In genomic region chr2:152759290-152760072, GRCh38 we compare ENCODE assay signal across 20 cellular contexts. TPM values are rescaled to one million over a fixed set of nuclear protein-coding genes. Genes with fewer than 3 reads are reported as not detected.
DNase-seq lines count a peak whose midpoint lies in the region; ATAC-seq lines count a peak whose summit lies in the region.
"Had no signal": no experiment of that assay in that cellular context is flagged by ENCODE, and none has a peak within 500 bp of the region (broad histone marks: within the 10 kb centered on the region; RNA-seq: fewer than 3 reads in every experiment).

No MANE protein-coding gene starts in this region.

- H3K27ac ChIP-seq in GM23248: no peak overlapping the region
- H3K27ac ChIP-seq: BLaER1 treated with 17β-estradiol and CSF1 and Interleukin-3, amounts not matched to agents 10 nM and 100 nM; KMS-11 had no signal

- no peak overlapping the region for H2AFZ ChIP-seq in GM23248
- H2AFZ ChIP-seq: GM23338 had no signal

- no peak for DNase-seq in activated T-cell treated with anti-CD3 and anti-CD28 coated beads, Interleukin-2, amount 50 U/mL, for 24 hours
- no peak for DNase-seq in activated T-cell treated with anti-CD3 and anti-CD28 coated beads, Interleukin-2, amount 50 U/mL, for 4 hours
- DNase-seq in GM23248 (peak; percentile 12), hepatic stellate cell (ENCODE audit: low spot score) (no peak)
- DNase-seq in stimulated activated effector memory CD8-positive, alpha-beta T cell treated with anti-CD3 and anti-CD28 coated beads, Interleukin-12 subunit alpha, Interleukin-12 subunit beta, amount 100 ng/mL, for 72 hours (ENCODE audit: low spot score in 2 of 2): no peak
- DNase-seq: Calu3; CD8-positive, alpha-beta T cell; DMS 273 treated with DMSO at 0.1 percent for 48 hours; DMS53; DND-41; EL; HCEC 1CT had no signal

- no peak overlapping the region for H3K4me2 ChIP-seq in GM23248 (ENCODE audit: unreplicated experiment)
- H3K4me2 ChIP-seq: BLaER1 treated with 17β-estradiol and CSF1 and Interleukin-3, amounts not matched to agents 10 nM and 100 nM; GM23338; KMS-11 had no signal

- H3K27ac Mint-ChIP-seq in activated T-cell treated with anti-CD3 and anti-CD28 coated beads, Interleukin-2, amount 50 U/mL, for 24 hours: peak overlapping the region; percentile 33
- no peak overlapping the region for H3K27ac Mint-ChIP-seq in activated T-helper 17 cell treated with anti-CD3 and anti-CD28 coated beads, Interleukin-2, amount 50 U/mL, for 72 hours
- no peak overlapping the region for H3K27ac Mint-ChIP-seq in stimulated activated effector memory CD8-positive, alpha-beta T cell treated with anti-CD3 and anti-CD28 coated beads, Interleukin-12 subunit alpha, Interleukin-12 subunit beta, amount 100 ng/mL, for 72 hours
- H3K27ac Mint-ChIP-seq: B cell; CD8-positive, alpha-beta T cell; GM23338 had no signal

- peaks cover 15% of the 10 kb centered on the region for H3K4me1 ChIP-seq in GM23248 (ENCODE audit: insufficient read depth)
- H3K4me1 ChIP-seq: BLaER1 treated with 17β-estradiol and CSF1 and Interleukin-3, amounts not matched to agents 10 nM and 100 nM had no signal

- no peak overlapping the region for H3K4me3 ChIP-seq in GM23248
- H3K4me3 ChIP-seq: BLaER1 treated with 17β-estradiol and CSF1 and Interleukin-3, amounts not matched to agents 10 nM and 100 nM; GM23338 had no signal

- no peaks in the 10 kb centered on the region for H3K9me2 ChIP-seq in GM23248 (ENCODE audit: insufficient read depth)

- H3K9me3 ChIP-seq in GM23248 (ENCODE audit: low read depth): no peaks in the 10 kb centered on the region

- no peaks in the 10 kb centered on the region for H4K20me1 ChIP-seq in GM23248 (ENCODE audit: insufficient read depth)

- no peak overlapping the region for H3K9ac ChIP-seq in GM23248
- H3K9ac ChIP-seq: BLaER1 treated with 17β-estradiol and CSF1 and Interleukin-3, amounts not matched to agents 10 nM and 100 nM; KMS-11 had no signal

- no peak for ATAC-seq in activated T-cell treated with anti-CD3 and anti-CD28 coated beads, Interleukin-2, amount 50 U/mL, for 4 hours
- ATAC-seq in activated T-helper 17 cell treated with anti-CD3 and anti-CD28 coated beads, Interleukin-2, amount 50 U/mL, for 72 hours (replicated peaks): peak; percentile 62
- peak; percentile 76 for ATAC-seq in stimulated activated effector memory CD8-positive, alpha-beta T cell treated with anti-CD3 and anti-CD28 coated beads, Interleukin-12 subunit alpha, Interleukin-12 subunit beta, amount 100 ng/mL, for 72 hours
- ATAC-seq in GM18520 (IDR thresholded peaks at IDR 0.05; ENCODE audit: unreplicated experiment) (no peak), HG02678 (IDR thresholded peaks at IDR 0.05; ENCODE audit: unreplicated experiment) (no peak)
- ATAC-seq: CD8-positive, alpha-beta T cell; GM23338; HepG2 had no signal

- H3K4me1 Mint-ChIP-seq in activated T-cell treated with anti-CD3 and anti-CD28 coated beads, Interleukin-2, amount 50 U/mL, for 24 hours (ENCODE audit: low read depth): peaks cover 9% of the 10 kb centered on the region
- H3K4me1 Mint-ChIP-seq in activated T-cell treated with anti-CD3 and anti-CD28 coated beads, Interleukin-2, amount 50 U/mL, for 4 hours (ENCODE audit: low read depth): no peaks in the 10 kb centered on the region
- H3K4me1 Mint-ChIP-seq in activated T-helper 17 cell treated with anti-CD3 and anti-CD28 coated beads, Interleukin-2, amount 50 U/mL, for 72 hours: no peaks in the 10 kb centered on the region
- H3K4me1 Mint-ChIP-seq in stimulated activated effector memory CD8-positive, alpha-beta T cell treated with anti-CD3 and anti-CD28 coated beads, Interleukin-12 subunit alpha, Interleukin-12 subunit beta, amount 100 ng/mL, for 72 hours: no peaks in the 10 kb centered on the region
- H3K4me1 Mint-ChIP-seq: B cell, GM23338 had no signal

- H3K79me2 ChIP-seq in GM23248 (ENCODE audit: insufficient read depth): no peaks in the 10 kb centered on the region

- WGBS in GM23248 (ENCODE audit: low coverage in 1 of 2, low lambda C conversion rate in 2 of 2, missing lambda C conversion rate in 2 of 2), 2 experiments: 85 to 90% methylated on average over 6 of the region's 6 CpGs

- no peak overlapping the region for H3K4me3 Mint-ChIP-seq in activated T-cell treated with anti-CD3 and anti-CD28 coated beads, Interleukin-2, amount 50 U/mL, for 24 hours
- H3K4me3 Mint-ChIP-seq in activated T-cell treated with anti-CD3 and anti-CD28 coated beads, Interleukin-2, amount 50 U/mL, for 4 hours: no peak overlapping the region
- no peak overlapping the region for H3K4me3 Mint-ChIP-seq in activated T-helper 17 cell treated with anti-CD3 and anti-CD28 coated beads, Interleukin-2, amount 50 U/mL, for 72 hours
- no peak overlapping the region for H3K4me3 Mint-ChIP-seq in stimulated activated effector memory CD8-positive, alpha-beta T cell treated with anti-CD3 and anti-CD28 coated beads, Interleukin-12 subunit alpha, Interleukin-12 subunit beta, amount 100 ng/mL, for 72 hours
- H3K4me3 Mint-ChIP-seq: B cell; CD8-positive, alpha-beta T cell; GM23338 had no signal

- peaks cover 20% of the 10 kb centered on the region; the same call in 1 of the 2 replicates for H3K36me3 ChIP-seq in GM23248 (ENCODE audit: low read depth)

- H3F3A ChIP-seq in GM23248 (ENCODE audit: insufficient read depth): 0 out of 2 replicates have a peak, but pooled peaks cover 13% of the 10 kb centered on the region

- H3K36me3 Mint-ChIP-seq in activated T-cell treated with anti-CD3 and anti-CD28 coated beads, Interleukin-2, amount 50 U/mL, for 24 hours (ENCODE audit: low read depth): peaks cover 62% of the 10 kb centered on the region
- peaks cover 24% of the 10 kb centered on the region for H3K36me3 Mint-ChIP-seq in activated T-cell treated with anti-CD3 and anti-CD28 coated beads, Interleukin-2, amount 50 U/mL, for 4 hours (ENCODE audit: insufficient read depth)
- H3K36me3 Mint-ChIP-seq in activated T-helper 17 cell treated with anti-CD3 and anti-CD28 coated beads, Interleukin-2, amount 50 U/mL, for 72 hours (ENCODE audit: low read depth): peaks cover 59% of the 10 kb centered on the region
- H3K36me3 Mint-ChIP-seq in stimulated activated effector memory CD8-positive, alpha-beta T cell treated with anti-CD3 and anti-CD28 coated beads, Interleukin-12 subunit alpha, Interleukin-12 subunit beta, amount 100 ng/mL, for 72 hours: peaks cover 48% of the 10 kb centered on the region

- no peaks in the 10 kb centered on the region for H3K27me3 Mint-ChIP-seq in activated T-cell treated with anti-CD3 and anti-CD28 coated beads, Interleukin-2, amount 50 U/mL, for 24 hours
- H3K27me3 Mint-ChIP-seq in activated T-cell treated with anti-CD3 and anti-CD28 coated beads, Interleukin-2, amount 50 U/mL, for 4 hours (ENCODE audit: low read depth): no peaks in the 10 kb centered on the region
- no peaks in the 10 kb centered on the region for H3K27me3 Mint-ChIP-seq in activated T-helper 17 cell treated with anti-CD3 and anti-CD28 coated beads, Interleukin-2, amount 50 U/mL, for 72 hours
- H3K27me3 Mint-ChIP-seq: B cell had no signal

- H3K9me3 Mint-ChIP-seq in activated T-cell treated with anti-CD3 and anti-CD28 coated beads, Interleukin-2, amount 50 U/mL, for 24 hours: no peaks in the 10 kb centered on the region
- no peaks in the 10 kb centered on the region for H3K9me3 Mint-ChIP-seq in activated T-cell treated with anti-CD3 and anti-CD28 coated beads, Interleukin-2, amount 50 U/mL, for 4 hours
- no peaks in the 10 kb centered on the region for H3K9me3 Mint-ChIP-seq in activated T-helper 17 cell treated with anti-CD3 and anti-CD28 coated beads, Interleukin-2, amount 50 U/mL, for 72 hours
- H3K9me3 Mint-ChIP-seq in stimulated activated effector memory CD8-positive, alpha-beta T cell treated with anti-CD3 and anti-CD28 coated beads, Interleukin-12 subunit alpha, Interleukin-12 subunit beta, amount 100 ng/mL, for 72 hours: no peaks in the 10 kb centered on the region
- H3K9me3 Mint-ChIP-seq: CD8-positive, alpha-beta T cell; GM23338 had no signal

- no peaks in the 10 kb centered on the region for H3K27me3 ChIP-seq in GM23248 (replicated peaks; ENCODE audit: insufficient read depth)
- H3K27me3 ChIP-seq: BLaER1 treated with 17β-estradiol and CSF1 and Interleukin-3, amounts not matched to agents 10 nM and 100 nM had no signal

- in situ Hi-C loops in GM23248 (cut with MboI): loop anchor here (25.0 kb wide), 1 partner anchor 1628 kb away; no protein-coding TSS in a partner anchor

RNA-seq across cellular contexts. Expression of gene ARL6IP6, which starts 41.1 kb away (rescaled TPM):
- total RNA-seq in activated T-cell treated with anti-CD3 and anti-CD28 coated beads, Interleukin-2, amount 50 U/mL, for 4 hours: 10 to 100 TPM; 15.7 to 20.5 (median 17.7) TPM
- 20.6 and 30.9 TPM in 2 replicates for total RNA-seq in GM23248 (2014; rRNA removed; shearing (Covaris generic))
- polyA plus RNA-seq in GM23248 (2016; fragmentation: Nextera tagmentation; extraction: Ambion mirVana): 30.2 and 33.6 TPM in 2 replicates
- total RNA-seq in activated T-helper 17 cell treated with anti-CD3 and anti-CD28 coated beads, Interleukin-2, amount 50 U/mL, for 72 hours: 10 to 100 TPM; 18.9 to 37.4 TPM

RNA-seq across cellular contexts. Expression of gene PRPF40A, which starts 42.2 kb away (rescaled TPM):
- total RNA-seq in activated T-cell treated with anti-CD3 and anti-CD28 coated beads, Interleukin-2, amount 50 U/mL, for 4 hours: 100 to 1,000 TPM; 165 to 179 (median 178) TPM
- total RNA-seq in GM23248 (2014; rRNA removed; shearing (Covaris generic)): 72.1 and 86.1 TPM in 2 replicates
- 110 and 112 TPM in 2 replicates for polyA plus RNA-seq in GM23248 (2016; fragmentation: Nextera tagmentation; extraction: Ambion mirVana)
- total RNA-seq in activated T-helper 17 cell treated with anti-CD3 and anti-CD28 coated beads, Interleukin-2, amount 50 U/mL, for 72 hours: 100 to 1,000 TPM in 1 of 2 donors, 10 to 100 TPM in 1; 93.7 to 175 TPM

Comparison
In these comparisons a context has a peak if more than half of its experiments do, and no peak if none do; other contexts are left out.
1. ATAC-seq: peak in activated T-helper 17 cell treated with anti-CD3 and anti-CD28 coated beads, Interleukin-2, amount 50 U/mL, for 72 hours (single experiment) and stimulated activated effector memory CD8-positive, alpha-beta T cell treated with anti-CD3 and anti-CD28 coated beads, Interleukin-12 subunit alpha, Interleukin-12 subunit beta, amount 100 ng/mL, for 72 hours (single experiment); none in activated T-cell treated with anti-CD3 and anti-CD28 coated beads, Interleukin-2, amount 50 U/mL, for 4 hours (0 of 2), GM18520 (single experiment) and HG02678 (single experiment).